8 cellular contexts compared by ENCODE assay signal in genomic region chr5:36507332-36507952, GRCh38.
A peak's percentile ranks its signal among the peaks of the same experiment; 100 is the strongest.
DNase-seq lines count a peak whose midpoint lies in the region; ATAC-seq, FAIRE-seq and TF ChIP-seq lines count a peak whose summit lies in the region.

No MANE protein-coding gene starts in this region.

- intact Hi-C loops in mammary epithelial cell (cut with micrococcal nuclease): loop anchor here (1.0 to 10.0 kb wide), 5 partner anchors 92 to 543 kb away; partner anchors contain the start of gene SLC1A3

- CTCF ChIA-PET in mammary epithelial cell (lab: Charles Lee; ENCODE audit: low non-redundant PET): interaction anchor here (0.6 to 0.8 kb wide), 2 partner anchors 71 to 72 kb away, joined by 4 to 6 read pairs; no protein-coding TSS in a partner anchor

- WGBS in mammary epithelial cell (ENCODE audit: low coverage, missing lambda C conversion rate): 54% methylated on average over 6 of the region's 6 CpGs

- H3K4me1 ChIP-seq in mammary epithelial cell (ENCODE audit: insufficient read depth, low read length) (peaks cover 12% of the 10 kb centered on the region), keratinocyte (ENCODE audit: control insufficient read depth, extremely low read depth, insufficient read depth, low read length) (peaks cover 8% of the 10 kb centered on the region)

- no TSS peak for BruUV-seq in mammary epithelial cell (replicated peaks; lab: Mats Ljungman, UMichigan)

- H3K4me3 ChIP-seq in WERI-Rb-1 (ENCODE audit: low read depth, low read length) (no peak overlapping the region), mammary epithelial cell (replicated peaks in 1 of 3; ENCODE audit: insufficient read depth in 1 of 3, low read depth in 2 of 3, low read length in 3 of 3) (no peak overlapping the region), keratinocyte (ENCODE audit: control insufficient read depth in 2 of 3, extremely low read depth in 1 of 3, insufficient read depth in 2 of 3, low read depth in 1 of 3, low read length in 3 of 3) (no peak overlapping the region)

- peak; percentile 74 for FAIRE-seq in keratinocyte (lab: Jason Lieb, UNC)

- H3K36me3 ChIP-seq in WERI-Rb-1 (no peaks in the 10 kb centered on the region), mammary epithelial cell (ENCODE audit: insufficient read depth, low read length) (no peaks in the 10 kb centered on the region), keratinocyte (ENCODE audit: control insufficient read depth in 2 of 2, extremely low read depth in 1 of 2, insufficient read depth in 2 of 2, low read length in 2 of 2) (no peaks in the 10 kb centered on the region)

- H3K9ac ChIP-seq in mammary epithelial cell (ENCODE audit: insufficient read depth, low read length): no peak overlapping the region
- no peak overlapping the region for H3K9ac ChIP-seq in keratinocyte (ENCODE audit: control insufficient read depth, extremely low read depth, insufficient read depth, low read length)

- no peak overlapping the region for H3K4me2 ChIP-seq in mammary epithelial cell (ENCODE audit: insufficient read depth, low read depth, low read length)
- H3K4me2 ChIP-seq in keratinocyte (ENCODE audit: control insufficient read depth, extremely low read depth, insufficient read depth, low read depth, low read length): no peak overlapping the region

- H3K9me3 ChIP-seq in WERI-Rb-1 (ENCODE audit: severe bottlenecking) (no peaks in the 10 kb centered on the region), mammary epithelial cell (replicated peaks; ENCODE audit: insufficient read depth, low read length) (no peaks in the 10 kb centered on the region), keratinocyte (ENCODE audit: control insufficient read depth, low read depth, low read length) (no peaks in the 10 kb centered on the region)

- H2AFZ ChIP-seq in mammary epithelial cell (ENCODE audit: low read depth, low read length): peak overlapping the region; percentile 25
- H2AFZ ChIP-seq in keratinocyte (ENCODE audit: control insufficient read depth, low read length): no peak overlapping the region

- no peaks in the 10 kb centered on the region for H3K27me3 ChIP-seq in WERI-Rb-1 (ENCODE audit: insufficient read depth, low read depth, severe bottlenecking)
- no peaks in the 10 kb centered on the region for H3K27me3 ChIP-seq in mammary epithelial cell (ENCODE audit: insufficient read depth, low read length)
- no peaks in the 10 kb centered on the region for H3K27me3 ChIP-seq in keratinocyte (ENCODE audit: control insufficient read depth, extremely low read depth, insufficient read depth, low read length)

- TF ChIP-seq CTCF in WERI-Rb-1 (IDR thresholded peaks at IDR 0.05; ENCODE audit: low read depth, low read length) (peak; percentile 82), mammary epithelial cell (conservative IDR thresholded peaks at IDR 0.05 in 1 of 2, IDR thresholded peaks at IDR 0.05 in 1 of 2; ENCODE audit: extremely low read depth in 1 of 2, insufficient read depth in 1 of 2, low read depth in 1 of 2, low read length in 2 of 2) (peak; percentile 79 to 86), keratinocyte (optimal IDR thresholded peaks at IDR 0.05 in 1 of 3, IDR thresholded peaks at IDR 0.05 in 1 of 3, conservative IDR thresholded peaks at IDR 0.05 in 1 of 3; ENCODE audit: extremely low read depth in 1 of 3, insufficient read depth in 2 of 3, low read length in 3 of 3) (peak; percentile 78 to 82 (median 80))

- H3K27ac ChIP-seq in WERI-Rb-1 (no peak overlapping the region), mammary epithelial cell (ENCODE audit: insufficient read depth, low read depth, low read length) (no peak overlapping the region), keratinocyte (ENCODE audit: control insufficient read depth, insufficient read depth, low read length) (no peak overlapping the region)

- in situ Hi-C loops in mammary epithelial cell (cut with MboI; ENCODE audit: low sequenced_read_pairs in 2 of 2): loop anchor here (5.0 kb wide), 2 partner anchors 90 to 185 kb away; no protein-coding TSS in a partner anchor

- ATAC-seq in HG02798 (IDR thresholded peaks at IDR 0.05; ENCODE audit: poor library complexity, unreplicated experiment): peak; percentile 82
- no peak for ATAC-seq in HG02571 (IDR thresholded peaks at IDR 0.05; ENCODE audit: unreplicated experiment)

- dilution Hi-C loops in mammary epithelial cell (cut with HindIII; ENCODE audit: low sequenced_read_pairs): loop anchor here (5.0 kb wide), 1 partner anchor 90 kb away; no protein-coding TSS in a partner anchor
- dilution Hi-C loops in keratinocyte (cut with MboI; ENCODE audit: extremely low pct_ligation_motif_present, low sequenced_read_pairs): no loop called here

- no peaks in the 10 kb centered on the region for H3K79me2 ChIP-seq in mammary epithelial cell (ENCODE audit: insufficient read depth, low read length)
- H3K79me2 ChIP-seq in keratinocyte (ENCODE audit: control insufficient read depth, insufficient read depth, low read length): no peaks in the 10 kb centered on the region

- H3K9me1 ChIP-seq in keratinocyte (ENCODE audit: control insufficient read depth, extremely low read depth, insufficient read depth, low read length): no peaks in the 10 kb centered on the region

- DNase-seq in DMS53 (lab: John Stamatoyannopoulos, UW): peak; percentile 77
- DNase-seq in NCI-H2196 (lab: John Stamatoyannopoulos, UW; ENCODE audit: unreplicated experiment): peak; percentile 87
- DNase-seq in WERI-Rb-1: peak; percentile 81
- peak; percentile 42 for DNase-seq in mammary epithelial cell
- no peak for DNase-seq in keratinocyte (ENCODE audit: low read depth, low spot score)
- DNase-seq in stimulated activated CD4-positive, alpha-beta T cell treated with anti-CD3 and anti-CD28 coated beads, Interleukin-2, amount 100 ng/mL, for 48 hours: peak; percentile 74 to 75

- H4K20me1 ChIP-seq in mammary epithelial cell (ENCODE audit: insufficient read depth, low read length) (no peaks in the 10 kb centered on the region), keratinocyte (ENCODE audit: control insufficient read depth, extremely low read depth, insufficient read depth, low read length) (no peaks in the 10 kb centered on the region)
